Comparison of ENCODE assay signal across 16 cellular contexts in the genomic region with DNA sequence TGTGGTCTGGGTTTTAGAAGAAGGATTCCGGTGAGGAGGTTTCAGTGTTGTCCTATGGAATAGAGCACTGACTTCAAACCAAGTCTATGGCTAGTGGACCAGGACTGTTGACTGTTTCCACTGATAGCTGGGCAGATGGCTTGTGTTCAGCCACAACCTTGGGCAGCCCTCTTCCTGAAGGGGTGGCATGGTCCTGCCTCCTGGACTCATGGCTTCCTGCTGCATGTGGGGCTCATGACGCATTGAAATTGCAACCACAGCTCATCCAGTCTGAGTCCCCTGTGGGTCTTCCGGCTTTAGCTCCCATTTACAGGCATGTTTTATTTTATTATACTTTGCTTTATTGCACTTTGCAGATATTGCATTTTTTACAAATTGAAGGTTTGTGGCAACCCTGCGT.
DNase-seq lines count a peak whose midpoint lies in the region; FAIRE-seq and TF ChIP-seq lines count a peak whose summit lies in the region.
"Had no signal": no experiment of that assay in that cellular context is flagged by ENCODE, and none has a peak within 500 bp of the region (broad histone marks: within the 10 kb centered on the region; RNA-seq: fewer than 3 reads in every experiment).

No MANE protein-coding gene starts in this region.

- no peak overlapping the region for H2AFZ ChIP-seq in H1 (ENCODE audit: low read length)

- H3K4me3 ChIP-seq in H1 (ENCODE audit: extremely low read depth in 1 of 4, insufficient read depth in 2 of 4, low read depth in 3 of 4, low read length in 4 of 4) (no peak overlapping the region), vagina (no peak overlapping the region)

- H3K4ac ChIP-seq in H1 (replicated peaks; ENCODE audit: insufficient read length, low read depth, low read length): no peak overlapping the region

- DNase-seq in CMK (ENCODE audit: low read depth) (peak; percentile 92), UCSD-AML1 (lab: John Stamatoyannopoulos, UW; ENCODE audit: unreplicated experiment) (peak; percentile 75), H1 (ENCODE audit: low read depth in 1 of 2, low spot score in 2 of 2) (no peak), vagina (ENCODE audit: extremely low spot score in 2 of 2) (no peak), GM12891 (ENCODE audit: insufficient read length, low spot score) (no peak), DMS 273 treated with DMSO at 0.1 percent for 48 hours (lab: John Stamatoyannopoulos, UW) (no peak), HCEC 1CT (no peak)
- DNase-seq: AML-193; CD4-positive, alpha-beta T cell; NCI-H1930; NCI-H2171; NCI-H446 treated with DMSO at 0.1 percent for 48 hours; NCI-H774; SK-N-SH had no signal

- H2BK15ac ChIP-seq in H1 (ENCODE audit: low read length): 0 out of 2 replicates have a peak overlapping the region, but pooled peaks have one; percentile 36

- H3K9ac ChIP-seq in H1 (replicated peaks in 1 of 4; ENCODE audit: extremely low read depth in 1 of 4, low read depth in 3 of 4, low read length in 3 of 4): no peak overlapping the region
- H3K9ac ChIP-seq: SK-N-SH had no signal

- H3K27me3 Mint-ChIP-seq in IgD-negative memory B cell: no peaks in the 10 kb centered on the region
- H3K27me3 Mint-ChIP-seq: CD4-positive, alpha-beta T cell had no signal

- H3K23ac ChIP-seq in H1 (ENCODE audit: insufficient read length): no peak overlapping the region

- H3K4me1 ChIP-seq in H1 (replicated peaks in 1 of 4; ENCODE audit: control insufficient read depth in 3 of 4, insufficient read depth in 4 of 4, low read length in 3 of 4) (peaks cover 2 to 12% (median 7%) of the 10 kb centered on the region in 4 experiments), vagina (peaks cover 17% of the 10 kb centered on the region)

- H3K79me2 ChIP-seq in H1 (ENCODE audit: control insufficient read depth in 1 of 2, insufficient read depth in 2 of 2, low read length in 2 of 2): no peaks in the 10 kb centered on the region

- H2AK5ac ChIP-seq in H1 (ENCODE audit: low read depth, low read length): no peak overlapping the region

- no peak overlapping the region for H2BK5ac ChIP-seq in H1 (ENCODE audit: low read depth, low read length)

- no peak overlapping the region for H3K4me3 Mint-ChIP-seq in IgD-negative memory B cell
- H3K4me3 Mint-ChIP-seq: CD4-positive, alpha-beta T cell had no signal

- no peaks in the 10 kb centered on the region for H4K20me1 ChIP-seq in H1 (replicated peaks in 1 of 2; ENCODE audit: control insufficient read depth in 1 of 2, insufficient read depth in 2 of 2, low read length in 2 of 2)

- no peak overlapping the region for H3K4me2 ChIP-seq in H1 (ENCODE audit: insufficient read depth in 1 of 2, low read depth in 2 of 2, low read length in 2 of 2)
- H3K4me2 ChIP-seq: SK-N-SH had no signal

- peaks cover 32 to 39% (median 36%) of the 10 kb centered on the region in 3 donors for H3K4me1 Mint-ChIP-seq in IgD-negative memory B cell

- 0 out of 2 replicates have a peak overlapping the region, but pooled peaks have one; percentile 76 for H2BK12ac ChIP-seq in H1 (ENCODE audit: low read depth, low read length)

- no peak overlapping the region for H4K8ac ChIP-seq in H1 (ENCODE audit: extremely low read depth, insufficient read depth, low read length)

- H2BK20ac ChIP-seq in H1 (ENCODE audit: low read length): no peak overlapping the region

- 0 out of 2 replicates have a peak overlapping the region, but pooled peaks have one; percentile 24 for H3K18ac ChIP-seq in H1 (ENCODE audit: extremely low read depth, low read length)

- H3K27ac ChIP-seq in H1 (ENCODE audit: low read depth, low read length) (no peak overlapping the region), vagina (no peak overlapping the region)

- POLR2A ChIA-PET in H1 (lab: Charles Lee; ENCODE audit: partially characterized antibody): no interaction called here

- H4K91ac ChIP-seq in H1 (replicated peaks; ENCODE audit: insufficient read length, low read length): no peak overlapping the region

- intact Hi-C loops in vagina (cut with DNase I): no loop called here

- no peaks in the 10 kb centered on the region; a peak in 1 of 7 replicates for H3K27me3 ChIP-seq in H1 (replicated peaks in 1 of 4; ENCODE audit: control insufficient read depth in 3 of 4, extremely low read depth in 1 of 4, insufficient read depth in 3 of 4, low read length in 3 of 4)
- H3K27me3 ChIP-seq in vagina: no peaks in the 10 kb centered on the region

- no peak overlapping the region for H4K5ac ChIP-seq in H1 (ENCODE audit: insufficient read length, low read depth, low read length)

- H3K36me3 ChIP-seq in H1 (ENCODE audit: control insufficient read depth in 2 of 4, insufficient read depth in 4 of 4, low read length in 3 of 4) (no peaks in the 10 kb centered on the region), vagina (no peaks in the 10 kb centered on the region)

- H3K79me1 ChIP-seq in H1 (ENCODE audit: low read depth, low read length): no peaks in the 10 kb centered on the region

- H3K36me3 Mint-ChIP-seq in IgD-negative memory B cell: peaks cover 2% of the 10 kb centered on the region

- no peak overlapping the region for H2BK120ac ChIP-seq in H1 (replicated peaks; ENCODE audit: low read depth, low read length)

- CTCF ChIA-PET in H1 (lab: Charles Lee; ENCODE audit: partially characterized antibody): interaction anchor here (0.6 to 3.9 kb wide), 21 partner anchors 8 to 457 kb away, joined by 3 to 25 read pairs (median 5); no protein-coding TSS in a partner anchor

- no peak for FAIRE-seq in H1 (lab: Jason Lieb, UNC)
- no peak for FAIRE-seq in GM12891 (lab: Jason Lieb, UNC)
- FAIRE-seq: GM19239 had no signal

- TF ChIP-seq CTCF in H1 (IDR thresholded peaks at IDR 0.05; ENCODE audit: control extremely low read depth in 1 of 3, insufficient read depth in 1 of 3, low read depth in 1 of 3, low read length in 3 of 3) (no peak), vagina (IDR thresholded peaks at IDR 0.05) (no peak)

- TF ChIP-seq RAD21 in H1 (IDR thresholded peaks at IDR 0.05 in 1 of 2, conservative IDR thresholded peaks at IDR 0.05 in 1 of 2; ENCODE audit: low read depth in 2 of 2, low read length in 2 of 2): no peak

- no peak overlapping the region for H3K14ac ChIP-seq in H1 (ENCODE audit: insufficient read length)

- no peaks in the 10 kb centered on the region for H3K9me3 Mint-ChIP-seq in IgD-negative memory B cell
- H3K9me3 Mint-ChIP-seq: CD4-positive, alpha-beta T cell had no signal

- 87% methylated on average over 4 of the region's 4 CpGs; no CpG with 5 or more reads in 1 of the 2 experiments for WGBS in H1 (ENCODE audit: extremely low coverage in 1 of 2, insufficient coverage in 1 of 2, insufficient read length in 1 of 2, insufficient replicate concordance in 2 of 2, low coverage in 1 of 2, low lambda C conversion rate in 2 of 2, missing lambda C conversion rate in 1 of 2), 2 experiments

- peak overlapping the region in 2 of 3 donors; percentile 1 to 21 for H3K27ac Mint-ChIP-seq in IgD-negative memory B cell
- H3K27ac Mint-ChIP-seq: CD4-positive, alpha-beta T cell had no signal

- no peak for TF ChIP-seq POLR2A in H1 (IDR thresholded peaks at IDR 0.05; ENCODE audit: control extremely low read depth in 1 of 2, low read depth in 2 of 2, low read length in 2 of 2)
- no peak for TF ChIP-seq POLR2A in vagina (IDR thresholded peaks at IDR 0.05)
- TF ChIP-seq POLR2A in GM12891 (IDR thresholded peaks at IDR 0.05; ENCODE audit: low read depth, low read length): no peak

- TF ChIP-seq EP300 in H1 (IDR thresholded peaks at IDR 0.05; ENCODE audit: borderline replicate concordance in 1 of 2, low read depth in 2 of 2, low read length in 2 of 2): no peak

- no peaks in the 10 kb centered on the region for H3K9me3 ChIP-seq in H1 (ENCODE audit: insufficient read depth in 2 of 2, low read depth in 1 of 2, low read length in 1 of 2)
- H3K9me3 ChIP-seq in vagina: no peaks in the 10 kb centered on the region
- H3K9me3 ChIP-seq: SK-N-SH had no signal

- no peak overlapping the region for H3K56ac ChIP-seq in H1 (replicated peaks; ENCODE audit: insufficient read length, low read depth, low read length)

- no peaks in the 10 kb centered on the region for H3K23me2 ChIP-seq in H1 (ENCODE audit: low read depth, low read length)

TF ChIP-seq in H1, 55 proteins besides CTCF, POLR2A, EP300 and RAD21 (continues in another document):
- TF ChIP-seq HDAC2 (IDR thresholded peaks at IDR 0.05; ENCODE audit: borderline replicate concordance in 1 of 2, low read depth in 2 of 2, low read length in 2 of 2) (no peak), SIX5 (IDR thresholded peaks at IDR 0.05; ENCODE audit: low read depth, low read length) (no peak), KDM5A (IDR thresholded peaks at IDR 0.05; ENCODE audit: low read length) (no peak), CHD1 (IDR thresholded peaks at IDR 0.05; ENCODE audit: low read depth, low read length) (no peak), MAFK (IDR thresholded peaks at IDR 0.05; ENCODE audit: low read depth, low read length) (no peak), JUN (IDR thresholded peaks at IDR 0.05; ENCODE audit: low read depth, low read length) (no peak), PHF8 (conservative IDR thresholded peaks at IDR 0.05; ENCODE audit: low read depth, low read length) (no peak), RBBP5 (IDR thresholded peaks at IDR 0.05; ENCODE audit: borderline replicate concordance, low read depth, low read length) (no peak), CREB1 (IDR thresholded peaks at IDR 0.05) (no peak)
- TF ChIP-seq, protein P1, sequence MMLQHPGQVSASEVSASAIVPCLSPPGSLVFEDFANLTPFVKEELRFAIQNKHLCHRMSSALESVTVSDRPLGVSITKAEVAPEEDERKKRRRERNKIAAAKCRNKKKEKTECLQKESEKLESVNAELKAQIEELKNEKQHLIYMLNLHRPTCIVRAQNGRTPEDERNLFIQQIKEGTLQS (IDR thresholded peaks at IDR 0.05; ENCODE audit: insufficient read depth, low read depth, low read length): no peak

TF ChIP-seq in GM12891, 5 proteins besides CTCF, POLR2A, EP300 and RAD21:
- TF ChIP-seq PAX5 (IDR thresholded peaks at IDR 0.05; ENCODE audit: insufficient read depth, low read length, severe bottlenecking) (no peak), SPI1 (IDR thresholded peaks at IDR 0.05; ENCODE audit: low read depth, low read length) (no peak), POU2F2 (IDR thresholded peaks at IDR 0.05; ENCODE audit: low read depth, low read length) (no peak)
TF ChIP-seq in GM12891: peak in this region for 0.

Comparison
In these comparisons a context has a peak if more than half of its experiments do, and no peak if none do; other contexts are left out.
1. DNase-seq: peak in CMK (single experiment) and UCSD-AML1 (single experiment); none in H1 (0 of 2), vagina (0 of 2), GM12891 (single experiment), DMS 273 treated with DMSO at 0.1 percent for 48 hours (single experiment) and HCEC 1CT (single experiment).